1 cellular context compared by ENCODE assay signal in genomic region chr20:52422574-52423463, GRCh38.
TF ChIP-seq lines count a peak whose summit lies in the region.

No MANE protein-coding gene starts in this region.

TF ChIP-seq in H1, 55 proteins besides CTCF, POLR2A, EP300 and RAD21 (continued from another document):
- no peak for TF ChIP-seq ATF2 (IDR thresholded peaks at IDR 0.05; ENCODE audit: low read length)
